Comparison of ENCODE assay signal across 38 cellular contexts in genomic region chr12:48630346-48630745, GRCh38.
"Had no signal": no experiment of that assay in that cellular context is flagged by ENCODE, and none has a peak within 500 bp of the region (broad histone marks: within the 10 kb centered on the region; RNA-seq: fewer than 3 reads in every experiment).

No MANE protein-coding gene starts in this region.

- DNase-seq: activated CD4-positive, alpha-beta memory T cell treated with anti-CD3 and anti-CD28 coated beads, Interleukin-2, amount 10 ng/mL, durations not matched to agents 7 days and 5 days; activated CD4-positive, alpha-beta T cell treated with anti-CD3 and anti-CD28 coated beads for 1 hour; activated CD4-positive, alpha-beta T cell treated with anti-CD3 and anti-CD28 coated beads for 36 hours; activated CD4-positive, alpha-beta T cell treated with anti-CD3 and anti-CD28 coated beads for 48 hours; activated CD4-positive, alpha-beta T cell treated with anti-CD3 and anti-CD28 coated beads, Interleukin-2, amount 10 ng/mL, durations not matched to agents 7 days and 5 days; activated CD4-positive, alpha-beta T cell treated with anti-CD3 and anti-CD28 coated beads, Interleukin-2, amount 50 U/mL, for 48 hours; activated CD4-positive, CD25-positive, alpha-beta regulatory T cell; activated CD8-positive, alpha-beta memory T cell treated with anti-CD3 and anti-CD28 coated beads for 24 hours; activated CD8-positive, alpha-beta memory T cell treated with anti-CD3 and anti-CD28 coated beads, Interleukin-2, amount 10 ng/mL, durations not matched to agents 7 days and 5 days; activated CD8-positive, alpha-beta memory T cell treated with anti-CD3 and anti-CD28 coated beads, Interleukin-2, amount 50 U/mL, for 48 hours; activated CD8-positive, alpha-beta T cell treated with anti-CD3 and anti-CD28 coated beads, Interleukin-2, amount 10 ng/mL, durations not matched to agents 7 days and 5 days; activated effector memory CD4-positive, alpha-beta T cell treated with Interleukin-2 at 50 U/mL for 16 hours; activated gamma-delta T cell; activated naive CD4-positive, alpha-beta T cell treated with anti-CD3 and anti-CD28 coated beads, Interleukin-2, amount 10 ng/mL, durations not matched to agents 7 days and 5 days; activated naive CD4-positive, alpha-beta T cell treated with Interleukin-2 at 50 U/mL for 16 hours; activated naive CD8-positive, alpha-beta T cell treated with anti-CD3 and anti-CD28 coated beads, Interleukin-2, amount 10 ng/mL, durations not matched to agents 7 days and 5 days; activated naive CD8-positive, alpha-beta T cell treated with anti-CD3 and anti-CD28 coated beads, Interleukin-2, amount 50 U/mL, for 24 hours; activated T-cell treated with anti-CD3 and anti-CD28 coated beads, Interleukin-2, amount 50 U/mL, for 24 hours; activated T-cell treated with anti-CD3 and anti-CD28 coated beads, Interleukin-2, amount 50 U/mL, for 48 hours; amygdala; anterior cingulate cortex; caudate nucleus; cerebellar nuclear complex; T-helper 1 cell; T-helper 2 cell; T-helper 9 cell had no signal

- H3K4me1 Mint-ChIP-seq: activated CD4-positive, alpha-beta memory T cell treated with anti-CD3 and anti-CD28 coated beads, Interleukin-2, amount 10 ng/mL, durations not matched to agents 7 days and 5 days; activated CD4-positive, alpha-beta T cell treated with anti-CD3 and anti-CD28 coated beads for 36 hours; activated CD4-positive, alpha-beta T cell treated with anti-CD3 and anti-CD28 coated beads, Interleukin-2, amount 10 ng/mL, durations not matched to agents 7 days and 5 days; activated CD8-positive, alpha-beta memory T cell treated with anti-CD3 and anti-CD28 coated beads, Interleukin-2, amount 10 ng/mL, durations not matched to agents 7 days and 5 days; activated naive CD4-positive, alpha-beta T cell treated with anti-CD3 and anti-CD28 coated beads, Interleukin-2, amount 10 ng/mL, durations not matched to agents 7 days and 5 days; activated naive CD4-positive, alpha-beta T cell treated with anti-CD3 and anti-CD28 coated beads, Interleukin-2, amount 50 U/mL, for 24 hours; activated naive CD8-positive, alpha-beta T cell treated with anti-CD3 and anti-CD28 coated beads, Interleukin-2, amount 10 ng/mL, durations not matched to agents 7 days and 5 days; activated naive CD8-positive, alpha-beta T cell treated with anti-CD3 and anti-CD28 coated beads, Interleukin-2, amount 50 U/mL, for 24 hours; brain; central memory CD8-positive, alpha-beta T cell had no signal

- H3K27ac ChIP-seq: ascending aorta, cardiac muscle cell had no signal

- H3K27ac Mint-ChIP-seq: activated CD4-positive, alpha-beta memory T cell treated with anti-CD3 and anti-CD28 coated beads, Interleukin-2, amount 10 ng/mL, durations not matched to agents 7 days and 5 days; activated CD4-positive, alpha-beta T cell treated with anti-CD3 and anti-CD28 coated beads for 36 hours; activated CD4-positive, alpha-beta T cell treated with anti-CD3 and anti-CD28 coated beads, Interleukin-2, amount 10 ng/mL, durations not matched to agents 7 days and 5 days; activated CD8-positive, alpha-beta memory T cell treated with anti-CD3 and anti-CD28 coated beads, Interleukin-2, amount 10 ng/mL, durations not matched to agents 7 days and 5 days; activated CD8-positive, alpha-beta T cell treated with anti-CD3 and anti-CD28 coated beads, Interleukin-2, amount 10 ng/mL, durations not matched to agents 7 days and 5 days; activated naive CD4-positive, alpha-beta T cell treated with anti-CD3 and anti-CD28 coated beads, Interleukin-2, amount 10 ng/mL, durations not matched to agents 7 days and 5 days; activated naive CD4-positive, alpha-beta T cell treated with anti-CD3 and anti-CD28 coated beads, Interleukin-2, amount 50 U/mL, for 24 hours; activated naive CD8-positive, alpha-beta T cell; activated naive CD8-positive, alpha-beta T cell treated with anti-CD3 and anti-CD28 coated beads, Interleukin-2, amount 10 ng/mL, durations not matched to agents 7 days and 5 days; activated naive CD8-positive, alpha-beta T cell treated with anti-CD3 and anti-CD28 coated beads, Interleukin-2, amount 50 U/mL, for 24 hours; activated T-cell treated with anti-CD3 and anti-CD28 coated beads, Interleukin-2, amount 50 U/mL, for 24 hours; activated T-helper 2 cell treated with anti-CD3 and anti-CD28 coated beads, Interferon-gamma antibody, Interleukin-2, Interleukin-4, amounts not matched to agents 10 μg/mL and 5 μg/mL and 100 μg/mL, durations not matched to agents 14 hours and 24 hours and 36 hours; brain; T-helper 1 cell treated with Interleukin-12 subunit alpha and Interleukin-12 subunit beta and Interleukin-4 antibody, amounts not matched to agents 30 μg/mL and 1 μg/mL, for 36 hours; T-helper 2 cell treated with Interferon-gamma antibody and Interleukin-4, amounts not matched to agents 5 μg/mL and 100 μg/mL, for 36 hours had no signal

- H3K4me3 ChIP-seq: ascending aorta, cardiac muscle cell had no signal

- H3K4me3 Mint-ChIP-seq: activated CD4-positive, alpha-beta memory T cell treated with anti-CD3 and anti-CD28 coated beads, Interleukin-2, amount 10 ng/mL, durations not matched to agents 7 days and 5 days; activated CD4-positive, alpha-beta T cell treated with anti-CD3 and anti-CD28 coated beads for 36 hours; activated CD4-positive, alpha-beta T cell treated with anti-CD3 and anti-CD28 coated beads, Interleukin-2, amount 10 ng/mL, durations not matched to agents 7 days and 5 days; activated CD8-positive, alpha-beta memory T cell treated with anti-CD3 and anti-CD28 coated beads, Interleukin-2, amount 10 ng/mL, durations not matched to agents 7 days and 5 days; activated CD8-positive, alpha-beta T cell treated with anti-CD3 and anti-CD28 coated beads, Interleukin-2, amount 10 ng/mL, durations not matched to agents 7 days and 5 days; activated naive CD4-positive, alpha-beta T cell treated with anti-CD3 and anti-CD28 coated beads, Interleukin-2, amount 10 ng/mL, durations not matched to agents 7 days and 5 days; activated naive CD4-positive, alpha-beta T cell treated with anti-CD3 and anti-CD28 coated beads, Interleukin-2, amount 50 U/mL, for 24 hours; activated naive CD8-positive, alpha-beta T cell; activated naive CD8-positive, alpha-beta T cell treated with anti-CD3 and anti-CD28 coated beads, Interleukin-2, amount 10 ng/mL, durations not matched to agents 7 days and 5 days; activated naive CD8-positive, alpha-beta T cell treated with anti-CD3 and anti-CD28 coated beads, Interleukin-2, amount 50 U/mL, for 24 hours; activated T-cell treated with anti-CD3 and anti-CD28 coated beads, Interleukin-2, amount 50 U/mL, for 24 hours; brain; central memory CD8-positive, alpha-beta T cell; T-helper 1 cell treated with Interleukin-12 subunit alpha and Interleukin-12 subunit beta and Interleukin-4 antibody, amounts not matched to agents 30 μg/mL and 1 μg/mL, for 36 hours; T-helper 2 cell treated with Interferon-gamma antibody and Interleukin-4, amounts not matched to agents 5 μg/mL and 100 μg/mL, for 36 hours had no signal

- FAIRE-seq: bronchial epithelial cell, TTC549 had no signal

- ATAC-seq: activated CD4-positive, alpha-beta T cell treated with anti-CD3 and anti-CD28 coated beads for 36 hours; activated CD4-positive, CD25-positive, alpha-beta regulatory T cell treated with anti-CD3 and anti-CD28 coated beads, Interleukin-2, amount 50 U/mL, for 24 hours; activated CD8-positive, alpha-beta memory T cell treated with anti-CD3 and anti-CD28 coated beads, Interleukin-2, amount 10 ng/mL, durations not matched to agents 7 days and 5 days; activated CD8-positive, alpha-beta T cell treated with anti-CD3 and anti-CD28 coated beads, Interleukin-2, amount 10 ng/mL, durations not matched to agents 7 days and 5 days; activated naive CD8-positive, alpha-beta T cell treated with anti-CD3 and anti-CD28 coated beads, Interleukin-2, amount 50 U/mL, for 24 hours had no signal

- H3K9me3 Mint-ChIP-seq: activated CD4-positive, alpha-beta memory T cell treated with anti-CD3 and anti-CD28 coated beads, Interleukin-2, amount 10 ng/mL, durations not matched to agents 7 days and 5 days; activated CD4-positive, alpha-beta T cell treated with anti-CD3 and anti-CD28 coated beads, Interleukin-2, amount 10 ng/mL, durations not matched to agents 7 days and 5 days; activated naive CD4-positive, alpha-beta T cell treated with anti-CD3 and anti-CD28 coated beads, Interleukin-2, amount 10 ng/mL, durations not matched to agents 7 days and 5 days; activated naive CD4-positive, alpha-beta T cell treated with anti-CD3 and anti-CD28 coated beads, Interleukin-2, amount 50 U/mL, for 24 hours; activated naive CD8-positive, alpha-beta T cell treated with anti-CD3 and anti-CD28 coated beads, Interleukin-2, amount 10 ng/mL, durations not matched to agents 7 days and 5 days; activated naive CD8-positive, alpha-beta T cell treated with anti-CD3 and anti-CD28 coated beads, Interleukin-2, amount 50 U/mL, for 24 hours; activated T-cell treated with anti-CD3 and anti-CD28 coated beads, Interleukin-2, amount 50 U/mL, for 24 hours; activated T-helper 2 cell treated with anti-CD3 and anti-CD28 coated beads, Interferon-gamma antibody, Interleukin-2, Interleukin-4, amounts not matched to agents 10 μg/mL and 5 μg/mL and 100 μg/mL, durations not matched to agents 14 hours and 24 hours and 36 hours; central memory CD8-positive, alpha-beta T cell; T-helper 1 cell treated with Interleukin-12 subunit alpha and Interleukin-12 subunit beta and Interleukin-4 antibody, amounts not matched to agents 30 μg/mL and 1 μg/mL, for 36 hours; T-helper 2 cell treated with Interferon-gamma antibody and Interleukin-4, amounts not matched to agents 5 μg/mL and 100 μg/mL, for 36 hours had no signal

- H3K9me3 ChIP-seq: ascending aorta had no signal

- H3K4me1 ChIP-seq: ascending aorta had no signal

- H3K27me3 ChIP-seq: ascending aorta, cardiac muscle cell had no signal

- H3K36me3 ChIP-seq: ascending aorta, cardiac muscle cell had no signal

- H3K36me3 Mint-ChIP-seq: activated CD8-positive, alpha-beta memory T cell treated with anti-CD3 and anti-CD28 coated beads, Interleukin-2, amount 10 ng/mL, durations not matched to agents 7 days and 5 days; activated naive CD4-positive, alpha-beta T cell treated with anti-CD3 and anti-CD28 coated beads, Interleukin-2, amount 10 ng/mL, durations not matched to agents 7 days and 5 days; activated naive CD4-positive, alpha-beta T cell treated with anti-CD3 and anti-CD28 coated beads, Interleukin-2, amount 50 U/mL, for 24 hours; activated naive CD8-positive, alpha-beta T cell; activated naive CD8-positive, alpha-beta T cell treated with anti-CD3 and anti-CD28 coated beads, Interleukin-2, amount 10 ng/mL, durations not matched to agents 7 days and 5 days; brain had no signal
